8 cellular contexts compared by ENCODE assay signal in the genomic region with DNA sequence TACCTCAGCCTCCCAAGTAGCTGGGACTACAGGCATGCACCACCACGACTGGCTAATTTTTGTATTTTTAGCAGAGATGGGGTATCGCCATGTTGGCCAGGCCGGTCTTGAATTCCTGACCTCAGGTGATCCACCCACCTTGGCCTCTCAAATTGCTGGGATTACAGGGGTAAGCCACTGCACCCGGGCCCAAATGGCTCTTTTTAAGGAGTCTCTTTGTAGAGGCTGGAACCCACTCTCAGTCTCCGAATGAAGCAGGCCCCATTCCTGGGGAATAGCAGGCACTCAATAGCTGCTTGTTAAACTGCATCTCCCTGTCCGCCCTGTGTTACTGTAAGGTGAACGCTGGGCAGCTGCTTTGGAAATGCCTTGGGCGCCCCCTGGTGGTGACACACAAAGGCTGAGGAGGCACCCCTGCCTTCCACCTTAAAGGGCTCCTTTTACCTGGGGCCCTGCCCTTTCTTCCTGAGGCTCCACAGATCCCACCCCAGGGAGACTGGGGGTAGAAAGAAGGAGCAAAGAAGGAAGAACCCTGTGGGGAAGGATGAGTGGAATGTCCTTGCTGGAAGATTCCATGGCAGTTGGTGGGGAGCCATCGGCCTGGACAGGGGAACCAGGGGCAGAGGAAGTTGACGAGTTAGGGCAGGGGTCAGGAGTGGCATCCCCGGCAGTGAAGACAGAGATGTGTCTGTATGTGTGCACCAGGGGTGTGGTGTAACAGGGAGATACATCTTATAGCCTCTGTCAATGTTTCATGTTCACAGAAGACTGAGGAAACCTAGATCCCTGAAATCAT. TPM values are rescaled to one million over a fixed set of nuclear protein-coding genes. Genes with fewer than 3 reads are reported as not detected.
DNase-seq lines count a peak whose midpoint lies in the region; ATAC-seq and TF ChIP-seq lines count a peak whose summit lies in the region.

No MANE protein-coding gene starts in this region.

- no peaks in the 10 kb centered on the region for H3K4me1 ChIP-seq in right cardiac atrium (ENCODE audit: control insufficient read depth, insufficient read depth, low read length)
- H3K4me1 ChIP-seq in sigmoid colon: peaks cover 0 to 11% (median 8%) of the 10 kb centered on the region in 4 donors

- no peak for TF ChIP-seq EP300 in sigmoid colon (IDR thresholded peaks at IDR 0.05)

- H3K27me3 ChIP-seq in right cardiac atrium (ENCODE audit: control insufficient read depth, insufficient read depth) (no peaks in the 10 kb centered on the region), sigmoid colon (no peaks in the 10 kb centered on the region)

- peak; percentile 81 for DNase-seq in ACHN
- DNase-seq in NCI-H1930 (lab: John Stamatoyannopoulos, UW): peak; percentile 67 to 75
- peak; percentile 71 for DNase-seq in T-helper 22 cell (ENCODE audit: low read depth)
- peak in 54 of 56 donors; percentile 7 to 90 (median 57) for DNase-seq in amygdala (lab: John Stamatoyannopoulos, UW)
- peak; percentile 90 to 95 (median 94) for DNase-seq in right cardiac atrium
- peak; percentile 92 for DNase-seq in sigmoid colon

- WGBS in right cardiac atrium: 38% methylated on average over 11 of the region's 11 CpGs
- 39 to 45% methylated on average over 11 of the region's 11 CpGs for WGBS in sigmoid colon, 2 donors

- in situ Hi-C loops in ACHN (cut with HindIII; ENCODE audit: low pct_ligation_motif_present, low pct_unique_long_range_greater_than_20kb, low sequenced_read_pairs): no loop called here

- H3K4me3 ChIP-seq in right cardiac atrium (ENCODE audit: low read length) (no peak overlapping the region), sigmoid colon (no peak overlapping the region)

- no peaks in the 10 kb centered on the region for H3K36me3 ChIP-seq in sigmoid colon

- ATAC-seq in GM21723 (IDR thresholded peaks at IDR 0.05; ENCODE audit: unreplicated experiment) (peak; percentile 60), right cardiac atrium (peak; percentile 87 to 88), HG03571 (IDR thresholded peaks at IDR 0.05; ENCODE audit: unreplicated experiment) (no peak)

- no peak overlapping the region for H3K27ac ChIP-seq in right cardiac atrium (ENCODE audit: low read length)
- no peak overlapping the region for H3K27ac ChIP-seq in sigmoid colon

- intact Hi-C loops in right cardiac atrium (cut with DNase I) (loop anchor here (1.0 to 10.0 kb wide), 5 partner anchors 47 to 65 kb away; partner anchors contain the start of genes SCRN2 (in 2 of the 4), PNPO (in 1 of the 4) and PRR15L (in 1 of the 4)), sigmoid colon (cut with DNase I) (loop anchor here (1.0 kb wide), 1 partner anchor 49 kb away; the partner anchor contains the start of gene SCRN2)

- H3K9me3 ChIP-seq in right cardiac atrium (ENCODE audit: control insufficient read depth, low read length) (no peaks in the 10 kb centered on the region), sigmoid colon (no peaks in the 10 kb centered on the region)

- TF ChIP-seq POLR2A in sigmoid colon (IDR thresholded peaks at IDR 0.05): no peak

- TF ChIP-seq CTCF in sigmoid colon (IDR thresholded peaks at IDR 0.05): peak; percentile 87 to 98 (median 96)

RNA-seq across cellular contexts. Expression of gene SP2, which starts 6.1 kb away (rescaled TPM):
- 10 to 100 TPM; 15.8 to 20.6 (median 17.9) TPM for total RNA-seq in right cardiac atrium
- 11.4 TPM for polyA plus RNA-seq in right cardiac atrium
- total RNA-seq in sigmoid colon: 1 to 10 TPM; 3.0 to 8.3 (median 5.6) TPM
- 10 to 100 TPM; 13.8 to 19.2 (median 18.0) TPM for polyA plus RNA-seq in sigmoid colon

RNA-seq across cellular contexts. Expression of gene SP6, which starts 39.0 kb away (rescaled TPM):
- total RNA-seq in right cardiac atrium: 1 to 10 TPM in 1 of 4 donors, under 1 TPM in 3; 0.29 to 3.6 (median 0.41) TPM
- polyA plus RNA-seq in right cardiac atrium: 0.34 TPM
- under 1 TPM in 1 of 4 donors, not detected in 3; 0.16 TPM for total RNA-seq in sigmoid colon
- 10 to 100 TPM in 1 of 3 donors, 1 to 10 TPM in 2; 1.2 to 18.8 (median 3.5) TPM for polyA plus RNA-seq in sigmoid colon

RNA-seq across cellular contexts. Expression of gene SCRN2, which starts 48.9 kb away (rescaled TPM):
- total RNA-seq in right cardiac atrium (10 to 100 TPM; 36.6 to 51.8 (median 40.9) TPM), sigmoid colon (10 to 100 TPM; 22.5 to 28.8 (median 23.4) TPM)
- polyA plus RNA-seq in right cardiac atrium (62.3 TPM), sigmoid colon (10 to 100 TPM; 36.0 to 44.6 (median 42.6) TPM)

RNA-seq across cellular contexts. Expression of gene PNPO, which starts 51.4 kb away (rescaled TPM):
- total RNA-seq in right cardiac atrium (10 to 100 TPM; 23.9 to 29.9 (median 26.0) TPM), sigmoid colon (10 to 100 TPM; 14.3 to 16.5 (median 15.2) TPM)
- polyA plus RNA-seq in right cardiac atrium (16.1 TPM), sigmoid colon (10 to 100 TPM in 2 of 3 donors, 1 to 10 TPM in 1; 9.6 to 14.3 (median 12.0) TPM)

RNA-seq across cellular contexts. Expression of gene LRRC46, which starts 58.5 kb away (rescaled TPM):
- total RNA-seq in right cardiac atrium (under 1 TPM in 3 of 4 donors, not detected in 1; 0.38 to 0.48 (median 0.43) TPM), sigmoid colon (under 1 TPM in 2 of 4 donors, not detected in 2; 0.28 to 0.36 TPM)
- polyA plus RNA-seq in right cardiac atrium (0.29 TPM), sigmoid colon (under 1 TPM in 1 of 3 donors, not detected in 2; 0.48 TPM)
